23 cellular contexts compared by ENCODE assay signal in genomic region chr22:36204641-36205032, GRCh38. TPM values are rescaled to one million over a fixed set of nuclear protein-coding genes. Genes with fewer than 3 reads are reported as not detected.
DNase-seq lines count a peak whose midpoint lies in the region; ATAC-seq and TF ChIP-seq lines count a peak whose summit lies in the region.
"Had no signal": no experiment of that assay in that cellular context is flagged by ENCODE, and none has a peak within 500 bp of the region (broad histone marks: within the 10 kb centered on the region; RNA-seq: fewer than 3 reads in every experiment).

No MANE protein-coding gene starts in this region.

- DNase-seq in NCI-H1417 (lab: John Stamatoyannopoulos, UW) (peak in 2 of 3 experiments; percentile 8 to 33), NCI-H1417 treated with DMSO at 0.1 percent for 48 hours (lab: John Stamatoyannopoulos, UW) (no peak), T-helper 17 cell (no peak), neural progenitor cell (ENCODE audit: low spot score) (no peak), cardiac septum (ENCODE audit: low spot score) (no peak), D341Med (ENCODE audit: low spot score) (no peak), COLO668 (lab: John Stamatoyannopoulos, UW; ENCODE audit: unreplicated experiment) (no peak)
- DNase-seq: activated CD4-positive, alpha-beta T cell treated with anti-CD3 and anti-CD28 coated beads for 36 hours; activated CD8-positive, alpha-beta memory T cell treated with anti-CD3 and anti-CD28 coated beads, Interleukin-2, amount 50 U/mL, for 48 hours; BE2C; cortex of kidney; hypothalamus; NCI-H1048; NCI-H2081 treated with DMSO at 0.1 percent for 48 hours; NCI-H510A; right cardiac atrium; T-helper 9 cell; upper lobe of left lung had no signal

- H3K4me1 Mint-ChIP-seq in T-helper 17 cell, result peaks cover 7% of the 10 kb centered on the region
- peaks cover 45% of the 10 kb centered on the region for H3K4me1 Mint-ChIP-seq in neural progenitor cell
- H3K4me1 Mint-ChIP-seq: activated CD4-positive, alpha-beta T cell treated with anti-CD3 and anti-CD28 coated beads for 36 hours had no signal

- peak overlapping the region; percentile 42 for H2AFZ ChIP-seq in neural progenitor cell (replicated peaks)

- no peaks in the 10 kb centered on the region for H3K36me3 ChIP-seq in neural progenitor cell
- H3K36me3 ChIP-seq: BE2C, upper lobe of left lung had no signal

- peaks cover 38% of the 10 kb centered on the region for H3K27me3 Mint-ChIP-seq in T-helper 17 cell
- peaks cover 4% of the 10 kb centered on the region for H3K27me3 Mint-ChIP-seq in neural progenitor cell (ENCODE audit: insufficient read depth, low read depth)

- peaks cover 18% of the 10 kb centered on the region for H3K4me1 ChIP-seq in neural progenitor cell
- H3K4me1 ChIP-seq: BE2C had no signal

- no peak overlapping the region for H3K4me2 ChIP-seq in neural progenitor cell

- ATAC-seq in T-helper 17 cell (no peak), esophagus mucosa (peak; percentile 31)
- ATAC-seq: activated CD4-positive, alpha-beta T cell treated with anti-CD3 and anti-CD28 coated beads for 36 hours; right cardiac atrium had no signal

- no peak overlapping the region for H3K27ac ChIP-seq in neural progenitor cell
- H3K27ac ChIP-seq: 22Rv1 had no signal

- TF ChIP-seq CTCF in neural progenitor cell (IDR thresholded peaks at IDR 0.05), result no peak

- H3K9me3 ChIP-seq in T-helper 17 cell (ENCODE audit: control insufficient read depth, low read length, poor library complexity, severe bottlenecking), result no peaks in the 10 kb centered on the region
- H3K9me3 ChIP-seq in neural progenitor cell (ENCODE audit: low read depth), result no peaks in the 10 kb centered on the region
- H3K9me3 ChIP-seq: upper lobe of left lung had no signal

- peaks cover 9% of the 10 kb centered on the region for H3K9me3 Mint-ChIP-seq in neural progenitor cell

- H3K4me3 ChIP-seq in neural progenitor cell, result no peak overlapping the region

- H3K27me3 ChIP-seq in neural progenitor cell, result no peaks in the 10 kb centered on the region
- H3K27me3 ChIP-seq: BE2C, upper lobe of left lung had no signal

- peak overlapping the region; percentile 29 for H3K27ac Mint-ChIP-seq in T-helper 17 cell
- H3K27ac Mint-ChIP-seq in neural progenitor cell, result peak overlapping the region; percentile 7
- H3K27ac Mint-ChIP-seq: activated CD4-positive, alpha-beta T cell treated with anti-CD3 and anti-CD28 coated beads for 36 hours had no signal

- no peak overlapping the region for H3K9ac ChIP-seq in neural progenitor cell

- H3K79me2 ChIP-seq in neural progenitor cell (ENCODE audit: low read depth), result no peaks in the 10 kb centered on the region

- H3F3A ChIP-seq in neural progenitor cell (ENCODE audit: low read depth), result no peaks in the 10 kb centered on the region

- H3K36me3 Mint-ChIP-seq in T-helper 17 cell (ENCODE audit: low read depth) (no peaks in the 10 kb centered on the region), neural progenitor cell (no peaks in the 10 kb centered on the region)

- H3K4me3 Mint-ChIP-seq in T-helper 17 cell, result no peak overlapping the region
- no peak overlapping the region for H3K4me3 Mint-ChIP-seq in neural progenitor cell
- H3K4me3 Mint-ChIP-seq: activated CD4-positive, alpha-beta T cell treated with anti-CD3 and anti-CD28 coated beads for 36 hours had no signal

- H4K20me1 ChIP-seq in neural progenitor cell (ENCODE audit: low read depth), result no peaks in the 10 kb centered on the region

- intact Hi-C loops in cardiac septum (cut with DNase I), result loop anchor here (5.0 kb wide), 2 partner anchors 33 to 53 kb away; partner anchors contain the start of gene APOL2

RNA-seq across cellular contexts. Expression of gene APOL4, which starts 3.0 kb away (rescaled TPM):
- total RNA-seq in T-helper 17 cell (under 1 TPM in 1 of 2 donors, not detected in 1; 0.22 TPM), esophagus mucosa (3.5 TPM), neural progenitor cell (ENCODE audit: low replicate concordance) (0.56 and 0.82 TPM in 2 replicates), cardiac septum (6.1 TPM)
- total RNA-seq: fibroblast of villous mesenchyme, HT-29, mononuclear cell had no signal

RNA-seq across cellular contexts. Expression of gene APOL2, which starts 34.7 kb away (rescaled TPM):
- 10 to 100 TPM; 36.9 to 42.9 TPM for total RNA-seq in T-helper 17 cell
- total RNA-seq in esophagus mucosa, result 10.8 TPM
- 10.9 and 12.8 TPM in 2 replicates for total RNA-seq in neural progenitor cell (ENCODE audit: low replicate concordance)
- 47.9 TPM for total RNA-seq in cardiac septum

RNA-seq across cellular contexts. Expression of gene APOL3, which starts 44.1 kb away (rescaled TPM):
- total RNA-seq in T-helper 17 cell, result 100 to 1,000 TPM; 229 to 265 TPM
- total RNA-seq in esophagus mucosa, result 8.7 TPM
- total RNA-seq in neural progenitor cell (ENCODE audit: low replicate concordance), result not detected in 2 replicates
- 22.5 TPM for total RNA-seq in cardiac septum

RNA-seq across cellular contexts. Expression of gene APOL1, which starts 48.3 kb away (rescaled TPM):
- total RNA-seq in T-helper 17 cell, result 10 to 100 TPM; 12.5 to 15.0 TPM
- total RNA-seq in esophagus mucosa, result 19.0 TPM
- not detected in 2 replicates for total RNA-seq in neural progenitor cell (ENCODE audit: low replicate concordance)
- total RNA-seq in cardiac septum, result 25.6 TPM

Comparison
In these comparisons a context has a peak if more than half of its experiments do, and no peak if none do; other contexts are left out.
1. DNase-seq: peak in NCI-H1417 (2 of 3); none in NCI-H1417 treated with DMSO at 0.1 percent for 48 hours (single experiment), T-helper 17 cell (0 of 3), neural progenitor cell (single experiment), cardiac septum (single experiment), D341Med (single experiment) and COLO668 (single experiment).